Comparison of ENCODE assay signal across 8 cellular contexts in genomic region chr1:8816306-8816705, GRCh38. TPM values are rescaled to one million over a fixed set of nuclear protein-coding genes. Genes with fewer than 3 reads are reported as not detected.
DNase-seq lines count a peak whose midpoint lies in the region; ATAC-seq and TF ChIP-seq lines count a peak whose summit lies in the region.

No MANE protein-coding gene starts in this region.

- no peaks in the 10 kb centered on the region for H3K36me3 ChIP-seq in neutrophil

- no peak for TF ChIP-seq CTCF in neutrophil (IDR thresholded peaks at IDR 0.05)

- no peaks in the 10 kb centered on the region for H3K27me3 ChIP-seq in neutrophil

- H3K27ac ChIP-seq in epithelial cell of prostate = peak overlapping the region; percentile 92
- peak overlapping the region; percentile 81 for H3K27ac ChIP-seq in neutrophil

- no peaks in the 10 kb centered on the region for H3K9me3 ChIP-seq in neutrophil

- H3K4me1 ChIP-seq in neutrophil (ENCODE audit: control insufficient read depth in 1 of 2, insufficient read depth in 1 of 2, low read depth in 1 of 2, low read length in 1 of 2) = peaks cover 14 to 24% of the 10 kb centered on the region in 2 experiments

- peak; percentile 40 for DNase-seq in DMS 273 (lab: John Stamatoyannopoulos, UW; ENCODE audit: unreplicated experiment)
- no peak for DNase-seq in DMS 273 treated with DMSO at 0.1 percent for 48 hours (lab: John Stamatoyannopoulos, UW)
- no peak for DNase-seq in epithelial cell of prostate (ENCODE audit: low read depth, low spot score)
- DNase-seq in cortex of kidney (lab: John Stamatoyannopoulos, UW) = no peak

- ATAC-seq in GM19328 (IDR thresholded peaks at IDR 0.05; ENCODE audit: unreplicated experiment) = no peak
- no peak for ATAC-seq in GM21526 (IDR thresholded peaks at IDR 0.05; ENCODE audit: low FRiP score, unreplicated experiment)

- H3K4me3 ChIP-seq in neutrophil (ENCODE audit: low read depth in 1 of 2, low read length in 1 of 2) = peak overlapping the region; percentile 85 to 87

TF ChIP-seq in PFSK-1, 5 proteins besides CTCF, POLR2A, EP300 and RAD21:
- no peak for TF ChIP-seq FOXP2 (optimal IDR thresholded peaks at IDR 0.05; ENCODE audit: borderline replicate concordance, extremely low read depth, extremely low read length, insufficient read depth)
- peak; percentile 59; the same call in 1 of the 2 replicates for TF ChIP-seq SIN3A (IDR thresholded peaks at IDR 0.05; ENCODE audit: borderline replicate concordance, insufficient read depth, low read length)
- no peak for TF ChIP-seq POLR2AphosphoS5 (IDR thresholded peaks at IDR 0.05; ENCODE audit: low read depth, low read length)
- no peak for TF ChIP-seq REST (IDR thresholded peaks at IDR 0.05; ENCODE audit: insufficient read depth in 1 of 2, low read depth in 2 of 2, low read length in 2 of 2)
- TF ChIP-seq TAF1 (IDR thresholded peaks at IDR 0.05; ENCODE audit: borderline replicate concordance, insufficient read depth, low read length) = no peak
TF ChIP-seq in PFSK-1: peak in this region for 1.

RNA-seq across cellular contexts. Expression of gene RERE, which starts 1.1 kb away (rescaled TPM):
- 88.7 TPM for polyA plus RNA-seq in PFSK-1 (2012; ENCODE audit: insufficient read length, low read depth)
